14 cellular contexts compared by ENCODE assay signal in genomic region chr5:61051267-61051666, GRCh38.
DNase-seq lines count a peak whose midpoint lies in the region; ATAC-seq and TF ChIP-seq lines count a peak whose summit lies in the region.
"Had no signal": no experiment of that assay in that cellular context is flagged by ENCODE, and none has a peak within 500 bp of the region (broad histone marks: within the 10 kb centered on the region; RNA-seq: fewer than 3 reads in every experiment).

No MANE protein-coding gene starts in this region.

- no peaks in the 10 kb centered on the region for H3K27me3 Mint-ChIP-seq in nephron progenitor cell (ENCODE audit: low read depth, poor library complexity)
- H3K27me3 Mint-ChIP-seq: memory B cell had no signal

- TF ChIP-seq CTCF in nephron progenitor cell (IDR thresholded peaks at IDR 0.05): no peak

- H3K27ac Mint-ChIP-seq in nephron progenitor cell: no peak overlapping the region
- H3K27ac Mint-ChIP-seq: memory B cell had no signal

- no peak overlapping the region for H3K4me3 Mint-ChIP-seq in nephron progenitor cell
- H3K4me3 Mint-ChIP-seq: memory B cell had no signal

- no peaks in the 10 kb centered on the region for H3K9me3 Mint-ChIP-seq in nephron progenitor cell

- no peak for ATAC-seq in HG03521 (IDR thresholded peaks at IDR 0.05; ENCODE audit: unreplicated experiment)
- ATAC-seq: gastrocnemius medialis had no signal

- DNase-seq in DMS53 (lab: John Stamatoyannopoulos, UW) (peak; percentile 3), DMS53 treated with DMSO at 0.1 percent for 48 hours (lab: John Stamatoyannopoulos, UW; ENCODE audit: unreplicated experiment) (no peak), SW480 (ENCODE audit: low spot score) (peak; percentile 14), foreskin melanocyte (peak; percentile 55), nephron progenitor cell (no peak), COR-L47 (lab: John Stamatoyannopoulos, UW) (no peak)
- DNase-seq in activated CD4-positive, CD25-positive, alpha-beta regulatory T cell (lab: John Stamatoyannopoulos, UW): no peak
- DNase-seq: activated T-cell treated with anti-CD3 and anti-CD28 coated beads for 4 hours, aorta, gastrocnemius medialis, NCI-H1694 treated with DMSO at 0.1 percent for 48 hours, thyroid gland had no signal

- H3K36me3 Mint-ChIP-seq in nephron progenitor cell (ENCODE audit: low read depth): peaks cover 3% of the 10 kb centered on the region

- no peaks in the 10 kb centered on the region for H3K4me1 Mint-ChIP-seq in nephron progenitor cell
- H3K4me1 Mint-ChIP-seq: memory B cell had no signal

Comparison
In these comparisons a context has a peak if more than half of its experiments do, and no peak if none do; other contexts are left out.
1. DNase-seq: peak in DMS53 (single experiment), SW480 (single experiment) and foreskin melanocyte (single experiment); none in DMS53 treated with DMSO at 0.1 percent for 48 hours (single experiment), activated CD4-positive, CD25-positive, alpha-beta regulatory T cell (0 of 4), nephron progenitor cell (single experiment) and COR-L47 (single experiment).